In the genomic region with DNA sequence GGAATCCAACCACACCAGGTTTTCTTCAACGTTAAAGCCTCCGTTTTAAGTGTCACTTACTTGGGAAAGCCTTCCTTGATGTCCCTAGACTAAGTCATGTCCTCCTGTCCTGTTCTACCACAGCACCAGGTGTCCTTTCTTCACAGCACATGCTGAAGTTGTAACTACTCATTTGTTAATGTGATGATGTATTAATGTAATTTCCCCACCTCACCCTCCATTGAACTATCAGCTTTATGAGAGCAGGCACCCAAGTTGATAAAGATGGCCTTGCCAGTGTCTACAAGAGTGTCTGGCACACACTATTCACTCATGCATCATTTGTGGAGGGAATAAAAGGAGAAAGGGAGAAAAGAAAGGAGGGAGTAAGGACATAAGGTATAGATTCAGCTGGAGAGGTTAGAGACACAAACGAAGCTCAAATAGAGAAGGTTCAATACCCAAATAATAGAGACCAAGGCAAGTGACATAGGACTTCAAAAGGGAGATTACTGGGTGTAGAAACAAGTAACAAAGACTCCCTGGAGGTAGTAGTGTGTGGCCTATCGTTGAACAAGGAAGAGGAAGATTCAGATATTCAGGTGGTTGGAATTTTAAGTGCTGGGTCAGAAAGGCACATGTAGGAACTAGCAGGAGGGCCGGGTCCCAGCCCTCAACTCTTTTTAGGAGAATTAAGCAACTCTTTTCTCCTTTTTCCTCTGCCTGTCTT, we compare ENCODE assay signal across 19 cellular contexts. TPM values are rescaled to one million over a fixed set of nuclear protein-coding genes. Genes with fewer than 3 reads are reported as not detected.
DNase-seq lines count a peak whose midpoint lies in the region; ATAC-seq and TF ChIP-seq lines count a peak whose summit lies in the region.
"Had no signal": no experiment of that assay in that cellular context is flagged by ENCODE, and none has a peak within 500 bp of the region (broad histone marks: within the 10 kb centered on the region; RNA-seq: fewer than 3 reads in every experiment).

No MANE protein-coding gene starts in this region.

- H3K36me3 Mint-ChIP-seq in activated T-cell treated with anti-CD3 and anti-CD28 coated beads, Interleukin-2, amount 50 U/mL, for 4 hours (ENCODE audit: insufficient read depth), result peaks cover 73% of the 10 kb centered on the region
- H3K36me3 Mint-ChIP-seq in activated naive CD8-positive, alpha-beta T cell treated with anti-CD3 and anti-CD28 coated beads, Interleukin-2, amount 10 ng/mL, durations not matched to agents 7 days and 5 days, result peaks cover 79% of the 10 kb centered on the region
- H3K36me3 Mint-ChIP-seq in neural progenitor cell (no peaks in the 10 kb centered on the region), glutamatergic neuron (ENCODE audit: unreplicated experiment) (no peaks in the 10 kb centered on the region)

- peaks cover 3% of the 10 kb centered on the region for H3K9me3 Mint-ChIP-seq in activated T-cell treated with anti-CD3 and anti-CD28 coated beads, Interleukin-2, amount 50 U/mL, for 4 hours
- no peaks in the 10 kb centered on the region for H3K9me3 Mint-ChIP-seq in activated naive CD8-positive, alpha-beta T cell treated with anti-CD3 and anti-CD28 coated beads, Interleukin-2, amount 10 ng/mL, durations not matched to agents 7 days and 5 days
- H3K9me3 Mint-ChIP-seq in neural progenitor cell, result no peaks in the 10 kb centered on the region
- H3K9me3 Mint-ChIP-seq in glutamatergic neuron (ENCODE audit: unreplicated experiment), result no peaks in the 10 kb centered on the region

- peaks cover 89% of the 10 kb centered on the region for H3K27me3 ChIP-seq in NT2/D1 (ENCODE audit: insufficient read depth, insufficient read length)
- H3K27me3 ChIP-seq in neural progenitor cell, result peaks cover 99% of the 10 kb centered on the region

- no peak overlapping the region for H2AFZ ChIP-seq in neural progenitor cell (replicated peaks)

- H3K36me3 ChIP-seq in NT2/D1 (ENCODE audit: insufficient read depth, insufficient read length, low read length) (no peaks in the 10 kb centered on the region), neural progenitor cell (no peaks in the 10 kb centered on the region)

- no peaks in the 10 kb centered on the region for H4K20me1 ChIP-seq in neural progenitor cell (ENCODE audit: low read depth)

- H3K9ac ChIP-seq in NT2/D1 (ENCODE audit: insufficient read length, low read depth) (no peak overlapping the region), neural progenitor cell (no peak overlapping the region)

- H3K4me3 ChIP-seq in NT2/D1 (ENCODE audit: insufficient read length, low read depth) (no peak overlapping the region), neural progenitor cell (no peak overlapping the region)

- peaks cover 68% of the 10 kb centered on the region for H3K4me1 Mint-ChIP-seq in activated T-cell treated with anti-CD3 and anti-CD28 coated beads, Interleukin-2, amount 50 U/mL, for 4 hours (ENCODE audit: low read depth)
- H3K4me1 Mint-ChIP-seq in activated naive CD8-positive, alpha-beta T cell treated with anti-CD3 and anti-CD28 coated beads, Interleukin-2, amount 10 ng/mL, durations not matched to agents 7 days and 5 days, result peaks cover 56% of the 10 kb centered on the region
- H3K4me1 Mint-ChIP-seq in neural progenitor cell, result peaks cover 3% of the 10 kb centered on the region
- no peaks in the 10 kb centered on the region for H3K4me1 Mint-ChIP-seq in glutamatergic neuron (ENCODE audit: low read depth, unreplicated experiment)

- H3K4me1 ChIP-seq in NT2/D1 (ENCODE audit: insufficient read depth, insufficient read length) (peaks cover 3% of the 10 kb centered on the region), neural progenitor cell (peaks cover 9% of the 10 kb centered on the region)

- POLR2A ChIA-PET in activated naive CD8-positive, alpha-beta T cell treated with anti-CD3 and anti-CD28 coated beads, Interleukin-2, amount 10 ng/mL, durations not matched to agents 7 days and 5 days (lab: Charles Lee), result interaction anchor here (0.7 to 15.5 kb wide), 13 partner anchors 9 to 86 kb away, joined by 3 to 194 read pairs (median 16); partner anchors contain the start of gene MED7

- no peaks in the 10 kb centered on the region for H3F3A ChIP-seq in neural progenitor cell (ENCODE audit: low read depth)

- no peaks in the 10 kb centered on the region for H3K9me3 ChIP-seq in NT2/D1 (ENCODE audit: insufficient read depth, low read length)
- H3K9me3 ChIP-seq in neural progenitor cell (ENCODE audit: low read depth), result no peaks in the 10 kb centered on the region

- H3K79me2 ChIP-seq in neural progenitor cell (ENCODE audit: low read depth), result no peaks in the 10 kb centered on the region

- peak overlapping the region; percentile 100 for H3K4me3 Mint-ChIP-seq in activated T-cell treated with anti-CD3 and anti-CD28 coated beads, Interleukin-2, amount 50 U/mL, for 4 hours
- H3K4me3 Mint-ChIP-seq in activated naive CD8-positive, alpha-beta T cell treated with anti-CD3 and anti-CD28 coated beads, Interleukin-2, amount 10 ng/mL, durations not matched to agents 7 days and 5 days, result peak overlapping the region; percentile 85
- H3K4me3 Mint-ChIP-seq in neural progenitor cell, result no peak overlapping the region
- H3K4me3 Mint-ChIP-seq in glutamatergic neuron (ENCODE audit: unreplicated experiment), result no peak overlapping the region

- no peak overlapping the region for H3K27ac ChIP-seq in neural progenitor cell

- no peaks in the 10 kb centered on the region for H3K27me3 Mint-ChIP-seq in activated T-cell treated with anti-CD3 and anti-CD28 coated beads, Interleukin-2, amount 50 U/mL, for 4 hours (ENCODE audit: low read depth)
- no peaks in the 10 kb centered on the region for H3K27me3 Mint-ChIP-seq in activated naive CD8-positive, alpha-beta T cell treated with anti-CD3 and anti-CD28 coated beads, Interleukin-2, amount 10 ng/mL, durations not matched to agents 7 days and 5 days
- H3K27me3 Mint-ChIP-seq in neural progenitor cell (ENCODE audit: insufficient read depth, low read depth) (no peaks in the 10 kb centered on the region), glutamatergic neuron (ENCODE audit: unreplicated experiment) (peaks cover 3% of the 10 kb centered on the region)

- TF ChIP-seq CTCF in neural progenitor cell (IDR thresholded peaks at IDR 0.05) (no peak), glutamatergic neuron (IDR thresholded peaks at IDR 0.05; ENCODE audit: partially characterized antibody, unreplicated experiment) (no peak)

- ATAC-seq in activated T-cell treated with anti-CD3 and anti-CD28 coated beads, Interleukin-2, amount 50 U/mL, for 4 hours, result peak; percentile 15 to 28
- ATAC-seq in activated naive CD8-positive, alpha-beta T cell treated with anti-CD3 and anti-CD28 coated beads, Interleukin-2, amount 10 ng/mL, durations not matched to agents 7 days and 5 days (ENCODE audit: low read depth), result no peak
- no peak for ATAC-seq in GM18519 (IDR thresholded peaks at IDR 0.05; ENCODE audit: low FRiP score, unreplicated experiment)

- H3K27ac Mint-ChIP-seq in activated naive CD8-positive, alpha-beta T cell treated with anti-CD3 and anti-CD28 coated beads, Interleukin-2, amount 10 ng/mL, durations not matched to agents 7 days and 5 days, result peak overlapping the region; percentile 82
- H3K27ac Mint-ChIP-seq in neural progenitor cell (no peak overlapping the region), glutamatergic neuron (ENCODE audit: unreplicated experiment) (no peak overlapping the region)

- H3K4me2 ChIP-seq in neural progenitor cell, result peak overlapping the region; percentile 27

- no peak for DNase-seq in activated T-cell treated with anti-CD3 and anti-CD28 coated beads, Interleukin-2, amount 50 U/mL, for 4 hours
- no peak for DNase-seq in activated T-cell treated with anti-CD3 and anti-CD28 coated beads, Interleukin-2, amount 50 U/mL, for 1 hour
- DNase-seq in NT2/D1 (ENCODE audit: low read depth, low spot score) (peak; percentile 27), neural progenitor cell (ENCODE audit: low spot score) (peak; percentile 23), AML-193 (lab: John Stamatoyannopoulos, UW) (no peak), glutamatergic neuron (no peak)
- no peak for DNase-seq in activated naive CD8-positive, alpha-beta T cell treated with anti-CD3 and anti-CD28 coated beads, Interleukin-2, amount 10 ng/mL, durations not matched to agents 7 days and 5 days
- DNase-seq: activated effector memory CD4-positive, alpha-beta T cell treated with Interleukin-2 at 50 U/mL for 16 hours; DMS79; H7; NCI-H1436; NCI-H526 treated with DMSO at 0.1 percent for 48 hours; SIG-M5; stimulated activated CD4-positive, alpha-beta T cell treated with anti-CD3 and anti-CD28 coated beads, Interleukin-12 subunit alpha, Interleukin-12 subunit beta, amount 100 ng/mL, for 4 hours; T1000 had no signal

RNA-seq across cellular contexts. Expression of gene ITK, which starts 6.6 kb away (rescaled TPM):
- 100 to 1,000 TPM; 227 to 260 (median 249) TPM for total RNA-seq in activated T-cell treated with anti-CD3 and anti-CD28 coated beads, Interleukin-2, amount 50 U/mL, for 4 hours
- total RNA-seq in activated naive CD8-positive, alpha-beta T cell treated with anti-CD3 and anti-CD28 coated beads, Interleukin-2, amount 10 ng/mL, durations not matched to agents 7 days and 5 days, result 100 to 1,000 TPM; 313 to 324 TPM
- not detected in 2 replicates for total RNA-seq in neural progenitor cell (ENCODE audit: low replicate concordance)
- not detected for total RNA-seq in glutamatergic neuron (ENCODE audit: unreplicated experiment)
- total RNA-seq: temporal lobe had no signal

RNA-seq across cellular contexts. Expression of gene GARIN3, which starts 21.1 kb away (rescaled TPM):
- under 1 TPM; 0.18 to 0.25 (median 0.22) TPM for total RNA-seq in activated T-cell treated with anti-CD3 and anti-CD28 coated beads, Interleukin-2, amount 50 U/mL, for 4 hours
- not detected for total RNA-seq in activated naive CD8-positive, alpha-beta T cell treated with anti-CD3 and anti-CD28 coated beads, Interleukin-2, amount 10 ng/mL, durations not matched to agents 7 days and 5 days
- not detected in 2 replicates for total RNA-seq in neural progenitor cell (ENCODE audit: low replicate concordance)
- not detected for total RNA-seq in glutamatergic neuron (ENCODE audit: unreplicated experiment)
- total RNA-seq: H7, lower leg skin, omental fat pad, temporal lobe had no signal

RNA-seq across cellular contexts. Expression of gene MED7, which starts 44.5 kb away (rescaled TPM):
- 1 to 10 TPM; 7.5 to 9.3 (median 9.1) TPM for total RNA-seq in activated T-cell treated with anti-CD3 and anti-CD28 coated beads, Interleukin-2, amount 50 U/mL, for 4 hours
- total RNA-seq in activated naive CD8-positive, alpha-beta T cell treated with anti-CD3 and anti-CD28 coated beads, Interleukin-2, amount 10 ng/mL, durations not matched to agents 7 days and 5 days, result 10 to 100 TPM; 15.3 to 15.5 TPM
- total RNA-seq in neural progenitor cell (ENCODE audit: low replicate concordance), result 18.6 and 32.5 TPM in 2 replicates
- total RNA-seq in glutamatergic neuron (ENCODE audit: unreplicated experiment), result 13.2 TPM

Comparison
In these comparisons a context has a peak if more than half of its experiments do, and no peak if none do; other contexts are left out.
1. ATAC-seq: peak in activated T-cell treated with anti-CD3 and anti-CD28 coated beads, Interleukin-2, amount 50 U/mL, for 4 hours (2 of 2); none in activated naive CD8-positive, alpha-beta T cell treated with anti-CD3 and anti-CD28 coated beads, Interleukin-2, amount 10 ng/mL, durations not matched to agents 7 days and 5 days (single experiment) and GM18519 (single experiment).
2. DNase-seq: peak in NT2/D1 (single experiment) and neural progenitor cell (single experiment); none in activated T-cell treated with anti-CD3 and anti-CD28 coated beads, Interleukin-2, amount 50 U/mL, for 4 hours (single experiment), activated T-cell treated with anti-CD3 and anti-CD28 coated beads, Interleukin-2, amount 50 U/mL, for 1 hour (single experiment), activated naive CD8-positive, alpha-beta T cell treated with anti-CD3 and anti-CD28 coated beads, Interleukin-2, amount 10 ng/mL, durations not matched to agents 7 days and 5 days (single experiment), AML-193 (0 of 2) and glutamatergic neuron (single experiment).
3. H3K4me3 Mint-ChIP-seq: peak in activated T-cell treated with anti-CD3 and anti-CD28 coated beads, Interleukin-2, amount 50 U/mL, for 4 hours (single experiment) and activated naive CD8-positive, alpha-beta T cell treated with anti-CD3 and anti-CD28 coated beads, Interleukin-2, amount 10 ng/mL, durations not matched to agents 7 days and 5 days (single experiment); none in neural progenitor cell (single experiment) and glutamatergic neuron (single experiment).
4. RNA of gene ITK, which starts 6.6 kb away (total RNA-seq): 313 to 324 TPM in activated naive CD8-positive, alpha-beta T cell treated with anti-CD3 and anti-CD28 coated beads, Interleukin-2, amount 10 ng/mL, durations not matched to agents 7 days and 5 days and 227 to 260 TPM in activated T-cell treated with anti-CD3 and anti-CD28 coated beads, Interleukin-2, amount 50 U/mL, for 4 hours; not detected in neural progenitor cell and not detected in glutamatergic neuron (single experiment); every median in the first group is over 100 times any median in the second.